Comparison of ENCODE assay signal across 15 cellular contexts in genomic region chr22:26568207-26568706, GRCh38. TPM values are rescaled to one million over a fixed set of nuclear protein-coding genes. Genes with fewer than 3 reads are reported as not detected.
DNase-seq lines count a peak whose midpoint lies in the region; ATAC-seq and TF ChIP-seq lines count a peak whose summit lies in the region.
"Had no signal": no experiment of that assay in that cellular context is flagged by ENCODE, and none has a peak within 500 bp of the region (broad histone marks: within the 10 kb centered on the region; RNA-seq: fewer than 3 reads in every experiment).

No MANE protein-coding gene starts in this region.

- H3K4me3 ChIP-seq in Loucy (ENCODE audit: low read length, poor library complexity, severe bottlenecking) (no peak overlapping the region), ectodermal cell (ENCODE audit: insufficient read depth, low read depth, low read length) (no peak overlapping the region)

- H3F3A ChIP-seq in Loucy (ENCODE audit: low read depth), result no peaks in the 10 kb centered on the region

- 28 to 32% methylated on average over 11 of the region's 11 CpGs for WGBS in ectodermal cell, 2 experiments

- peaks cover 37% of the 10 kb centered on the region; the same call in 1 of the 2 replicates for H3K79me2 ChIP-seq in Loucy (ENCODE audit: insufficient read depth, low read length)

- no peaks in the 10 kb centered on the region for H3K27me3 Mint-ChIP-seq in CD4-positive, alpha-beta T cell
- H3K27me3 Mint-ChIP-seq in activated T-helper 2 cell treated with anti-CD3 and anti-CD28 coated beads, Interferon-gamma antibody, Interleukin-2, Interleukin-4, amounts not matched to agents 10 μg/mL and 5 μg/mL and 100 μg/mL, durations not matched to agents 14 hours and 24 hours and 36 hours (ENCODE audit: low read depth), result no peaks in the 10 kb centered on the region
- no peaks in the 10 kb centered on the region for H3K27me3 Mint-ChIP-seq in stimulated activated memory B cell treated with anti-CD40 and anti-IgM and Interleukin-4, amounts not matched to agents 10 μg/mL and 1 μg/mL and 100 μg/mL, for 72 hours
- no peaks in the 10 kb centered on the region for H3K27me3 Mint-ChIP-seq in activated T-helper 1 cell treated with anti-CD3 and anti-CD28 coated beads, Interleukin-12 subunit alpha, Interleukin-12 subunit beta, Interleukin-2, Interleukin-4 antibody, amounts not matched to agents 30 ng/mL and 10 ng/mL and 1 ng/mL, durations not matched to agents 14 hours and 24 hours and 36 hours (ENCODE audit: insufficient read depth)
- H3K27me3 Mint-ChIP-seq: memory B cell; stimulated activated naive CD8-positive, alpha-beta T cell treated with anti-CD3 and anti-CD28 coated beads, Interleukin-15, amount 100 ng/mL, for 72 hours; T-cell had no signal

- peaks cover 42% of the 10 kb centered on the region for H3K4me1 ChIP-seq in Loucy (ENCODE audit: insufficient read depth, low read length, poor library complexity, severe bottlenecking)
- H3K4me1 ChIP-seq in ectodermal cell (ENCODE audit: control insufficient read depth, insufficient read depth, low read length), result peaks cover 43% of the 10 kb centered on the region

- no peaks in the 10 kb centered on the region for H4K20me1 ChIP-seq in Loucy (ENCODE audit: insufficient read depth, low read length, poor library complexity, severe bottlenecking)

- CTCF ChIA-PET in CD4-positive, alpha-beta T cell (lab: Charles Lee), result no interaction called here

- TF ChIP-seq CTCF in CD4-positive, alpha-beta T cell (IDR thresholded peaks at IDR 0.05), result no peak
- TF ChIP-seq CTCF in Loucy (conservative IDR thresholded peaks at IDR 0.05; ENCODE audit: low read length), result no peak

- H3K27ac Mint-ChIP-seq in CD4-positive, alpha-beta T cell, result peak overlapping the region; percentile 24
- no peak overlapping the region for H3K27ac Mint-ChIP-seq in activated T-helper 2 cell treated with anti-CD3 and anti-CD28 coated beads, Interferon-gamma antibody, Interleukin-2, Interleukin-4, amounts not matched to agents 10 μg/mL and 5 μg/mL and 100 μg/mL, durations not matched to agents 14 hours and 24 hours and 36 hours
- no peak overlapping the region for H3K27ac Mint-ChIP-seq in stimulated activated memory B cell treated with anti-CD40 and anti-IgM and Interleukin-4, amounts not matched to agents 10 μg/mL and 1 μg/mL and 100 μg/mL, for 72 hours
- H3K27ac Mint-ChIP-seq in activated T-helper 1 cell treated with anti-CD3 and anti-CD28 coated beads, Interleukin-12 subunit alpha, Interleukin-12 subunit beta, Interleukin-2, Interleukin-4 antibody, amounts not matched to agents 30 ng/mL and 10 ng/mL and 1 ng/mL, durations not matched to agents 14 hours and 24 hours and 36 hours, result no peak overlapping the region
- H3K27ac Mint-ChIP-seq: memory B cell had no signal

- ATAC-seq in CD4-positive, alpha-beta T cell (ENCODE audit: poor library complexity), result no peak
- ATAC-seq in stimulated activated memory B cell treated with anti-CD40 and anti-IgM and Interleukin-4, amounts not matched to agents 10 μg/mL and 1 μg/mL and 100 μg/mL, for 72 hours, result no peak
- ATAC-seq: stimulated activated naive CD8-positive, alpha-beta T cell treated with anti-CD3 and anti-CD28 coated beads, Interleukin-15, amount 100 ng/mL, for 72 hours; T-cell had no signal

- no peaks in the 10 kb centered on the region for H3K9me2 ChIP-seq in Loucy (replicated peaks; ENCODE audit: low read depth, low read length)

- DNase-seq in CD4-positive, alpha-beta T cell, result no peak
- peak; percentile 35 for DNase-seq in myocyte (ENCODE audit: low read depth)
- no peak for DNase-seq in activated T-helper 2 cell treated with anti-CD3 and anti-CD28 coated beads, Interferon-gamma antibody, Interleukin-2, Interleukin-4, amounts not matched to agents 10 μg/mL and 5 μg/mL and 100 μg/mL, durations not matched to agents 14 hours and 24 hours and 36 hours (ENCODE audit: low spot score)
- no peak for DNase-seq in amniotic stem cell (lab: John Stamatoyannopoulos, UW)
- no peak for DNase-seq in activated T-helper 1 cell treated with anti-CD3 and anti-CD28 coated beads, Interleukin-12 subunit alpha, Interleukin-12 subunit beta, Interleukin-2, Interleukin-4 antibody, amounts not matched to agents 30 ng/mL and 10 ng/mL and 1 ng/mL, durations not matched to agents 14 hours and 24 hours and 36 hours (ENCODE audit: low spot score)
- DNase-seq: foreskin melanocyte; KG1; NCI-H524 treated with DMSO at 0.1 percent for 48 hours; stimulated activated naive CD8-positive, alpha-beta T cell treated with anti-CD3 and anti-CD28 coated beads, Interleukin-15, amount 100 ng/mL, for 72 hours; T-cell had no signal

- H3K9me3 Mint-ChIP-seq in CD4-positive, alpha-beta T cell, result no peaks in the 10 kb centered on the region
- H3K9me3 Mint-ChIP-seq in activated T-helper 2 cell treated with anti-CD3 and anti-CD28 coated beads, Interferon-gamma antibody, Interleukin-2, Interleukin-4, amounts not matched to agents 10 μg/mL and 5 μg/mL and 100 μg/mL, durations not matched to agents 14 hours and 24 hours and 36 hours, result no peaks in the 10 kb centered on the region
- no peaks in the 10 kb centered on the region for H3K9me3 Mint-ChIP-seq in stimulated activated memory B cell treated with anti-CD40 and anti-IgM and Interleukin-4, amounts not matched to agents 10 μg/mL and 1 μg/mL and 100 μg/mL, for 72 hours
- H3K9me3 Mint-ChIP-seq in activated T-helper 1 cell treated with anti-CD3 and anti-CD28 coated beads, Interleukin-12 subunit alpha, Interleukin-12 subunit beta, Interleukin-2, Interleukin-4 antibody, amounts not matched to agents 30 ng/mL and 10 ng/mL and 1 ng/mL, durations not matched to agents 14 hours and 24 hours and 36 hours, result no peaks in the 10 kb centered on the region
- H3K9me3 Mint-ChIP-seq: memory B cell; stimulated activated naive CD8-positive, alpha-beta T cell treated with anti-CD3 and anti-CD28 coated beads, Interleukin-15, amount 100 ng/mL, for 72 hours; T-cell had no signal

- H3K4me3 Mint-ChIP-seq in CD4-positive, alpha-beta T cell, result no peak overlapping the region
- no peak overlapping the region for H3K4me3 Mint-ChIP-seq in activated T-helper 2 cell treated with anti-CD3 and anti-CD28 coated beads, Interferon-gamma antibody, Interleukin-2, Interleukin-4, amounts not matched to agents 10 μg/mL and 5 μg/mL and 100 μg/mL, durations not matched to agents 14 hours and 24 hours and 36 hours (ENCODE audit: low read depth)
- no peak overlapping the region for H3K4me3 Mint-ChIP-seq in stimulated activated memory B cell treated with anti-CD40 and anti-IgM and Interleukin-4, amounts not matched to agents 10 μg/mL and 1 μg/mL and 100 μg/mL, for 72 hours
- no peak overlapping the region for H3K4me3 Mint-ChIP-seq in activated T-helper 1 cell treated with anti-CD3 and anti-CD28 coated beads, Interleukin-12 subunit alpha, Interleukin-12 subunit beta, Interleukin-2, Interleukin-4 antibody, amounts not matched to agents 30 ng/mL and 10 ng/mL and 1 ng/mL, durations not matched to agents 14 hours and 24 hours and 36 hours
- H3K4me3 Mint-ChIP-seq: memory B cell; stimulated activated naive CD8-positive, alpha-beta T cell treated with anti-CD3 and anti-CD28 coated beads, Interleukin-15, amount 100 ng/mL, for 72 hours; T-cell had no signal

- no peak overlapping the region for H3K27ac ChIP-seq in CD4-positive, alpha-beta T cell (ENCODE audit: low read depth, low read length)
- H3K27ac ChIP-seq in ectodermal cell (ENCODE audit: insufficient read depth, low read depth, low read length, poor library complexity, severe bottlenecking), result peak overlapping the region; percentile 88

- H3K36me3 Mint-ChIP-seq in CD4-positive, alpha-beta T cell (ENCODE audit: low read depth), result no peaks in the 10 kb centered on the region
- peaks cover 3% of the 10 kb centered on the region for H3K36me3 Mint-ChIP-seq in activated T-helper 2 cell treated with anti-CD3 and anti-CD28 coated beads, Interferon-gamma antibody, Interleukin-2, Interleukin-4, amounts not matched to agents 10 μg/mL and 5 μg/mL and 100 μg/mL, durations not matched to agents 14 hours and 24 hours and 36 hours (ENCODE audit: low read depth)
- H3K36me3 Mint-ChIP-seq in stimulated activated memory B cell treated with anti-CD40 and anti-IgM and Interleukin-4, amounts not matched to agents 10 μg/mL and 1 μg/mL and 100 μg/mL, for 72 hours, result peaks cover 5% of the 10 kb centered on the region
- H3K36me3 Mint-ChIP-seq in activated T-helper 1 cell treated with anti-CD3 and anti-CD28 coated beads, Interleukin-12 subunit alpha, Interleukin-12 subunit beta, Interleukin-2, Interleukin-4 antibody, amounts not matched to agents 30 ng/mL and 10 ng/mL and 1 ng/mL, durations not matched to agents 14 hours and 24 hours and 36 hours (ENCODE audit: low read depth), result peaks cover 27% of the 10 kb centered on the region

- peaks cover 40% of the 10 kb centered on the region for H3K4me1 Mint-ChIP-seq in CD4-positive, alpha-beta T cell (ENCODE audit: low read depth)
- peaks cover 6% of the 10 kb centered on the region for H3K4me1 Mint-ChIP-seq in activated T-helper 2 cell treated with anti-CD3 and anti-CD28 coated beads, Interferon-gamma antibody, Interleukin-2, Interleukin-4, amounts not matched to agents 10 μg/mL and 5 μg/mL and 100 μg/mL, durations not matched to agents 14 hours and 24 hours and 36 hours (ENCODE audit: low read depth)
- peaks cover 41% of the 10 kb centered on the region for H3K4me1 Mint-ChIP-seq in stimulated activated memory B cell treated with anti-CD40 and anti-IgM and Interleukin-4, amounts not matched to agents 10 μg/mL and 1 μg/mL and 100 μg/mL, for 72 hours
- H3K4me1 Mint-ChIP-seq in activated T-helper 1 cell treated with anti-CD3 and anti-CD28 coated beads, Interleukin-12 subunit alpha, Interleukin-12 subunit beta, Interleukin-2, Interleukin-4 antibody, amounts not matched to agents 30 ng/mL and 10 ng/mL and 1 ng/mL, durations not matched to agents 14 hours and 24 hours and 36 hours (ENCODE audit: low read depth), result peaks cover 71% of the 10 kb centered on the region

- POLR2A ChIA-PET in CD4-positive, alpha-beta T cell (lab: Charles Lee), result no interaction called here

- H3K4me2 ChIP-seq in Loucy (ENCODE audit: low read depth, low read length, poor library complexity, severe bottlenecking), result peak overlapping the region; percentile 45

- intact Hi-C loops in CD4-positive, alpha-beta T cell (cut with DNase I, micrococcal nuclease), result no loop called here
- intact Hi-C loops in activated T-helper 2 cell treated with anti-CD3 and anti-CD28 coated beads, Interferon-gamma antibody, Interleukin-2, Interleukin-4, amounts not matched to agents 10 μg/mL and 5 μg/mL and 100 μg/mL, durations not matched to agents 14 hours and 24 hours and 36 hours (cut with micrococcal nuclease), result no loop called here
- intact Hi-C loops in activated T-helper 1 cell treated with anti-CD3 and anti-CD28 coated beads, Interleukin-12 subunit alpha, Interleukin-12 subunit beta, Interleukin-2, Interleukin-4 antibody, amounts not matched to agents 30 ng/mL and 10 ng/mL and 1 ng/mL, durations not matched to agents 14 hours and 24 hours and 36 hours (cut with micrococcal nuclease), result no loop called here

- no peaks in the 10 kb centered on the region for H3K27me3 ChIP-seq in CD4-positive, alpha-beta T cell (ENCODE audit: control insufficient read depth, insufficient read depth, low read length)
- H3K27me3 ChIP-seq in Loucy (ENCODE audit: insufficient read depth, low read length, poor library complexity, severe bottlenecking) (no peaks in the 10 kb centered on the region), ectodermal cell (ENCODE audit: control insufficient read depth, insufficient read depth, low read length, poor library complexity, severe bottlenecking) (no peaks in the 10 kb centered on the region)

- no peaks in the 10 kb centered on the region for H3K9me3 ChIP-seq in CD4-positive, alpha-beta T cell (ENCODE audit: control insufficient read depth, low read length)
- H3K9me3 ChIP-seq in Loucy (ENCODE audit: insufficient read depth, low read depth, low read length), result no peaks in the 10 kb centered on the region
- no peaks in the 10 kb centered on the region for H3K9me3 ChIP-seq in ectodermal cell (ENCODE audit: control insufficient read depth, low read length)

- no peak overlapping the region for H2AFZ ChIP-seq in Loucy (ENCODE audit: low read length)

- H3K36me3 ChIP-seq in Loucy (ENCODE audit: insufficient read depth, low read length) (no peaks in the 10 kb centered on the region; the same call in 1 of the 2 replicates), ectodermal cell (ENCODE audit: control insufficient read depth, insufficient read depth, low read length) (no peaks in the 10 kb centered on the region)

- H3K9ac ChIP-seq in Loucy (ENCODE audit: low read depth, low read length, poor library complexity, severe bottlenecking), result no peak overlapping the region

RNA-seq across cellular contexts. Expression of gene TPST2, which starts 21.7 kb away (rescaled TPM):
- total RNA-seq in CD4-positive, alpha-beta T cell, result 1 to 10 TPM; 7.2 to 7.4 TPM
- polyA plus RNA-seq in ectodermal cell (2013, experiment 1 of 4), result 24.9 TPM
- 26.3 TPM for polyA plus RNA-seq in ectodermal cell (2013, experiment 2 of 4)
- polyA plus RNA-seq in ectodermal cell (2013, experiment 3 of 4), result 20.8 TPM
- 21.2 TPM for polyA plus RNA-seq in ectodermal cell (2013, experiment 4 of 4)
- total RNA-seq in myocyte, result 36.6 and 39.2 TPM in 2 replicates
- polyA plus RNA-seq in myocyte (2012), result 87.4 TPM
- total RNA-seq in activated T-helper 2 cell treated with anti-CD3 and anti-CD28 coated beads, Interferon-gamma antibody, Interleukin-2, Interleukin-4, amounts not matched to agents 10 μg/mL and 5 μg/mL and 100 μg/mL, durations not matched to agents 14 hours and 24 hours and 36 hours, result 13.7 and 14.2 TPM in 2 replicates
- 36.1 and 37.0 TPM in 2 replicates for total RNA-seq in activated T-helper 1 cell treated with anti-CD3 and anti-CD28 coated beads, Interleukin-12 subunit alpha, Interleukin-12 subunit beta, Interleukin-2, Interleukin-4 antibody, amounts not matched to agents 30 ng/mL and 10 ng/mL and 1 ng/mL, durations not matched to agents 14 hours and 24 hours and 36 hours

RNA-seq across cellular contexts. Expression of gene CRYBB1, which starts 49.6 kb away (rescaled TPM):
- total RNA-seq in CD4-positive, alpha-beta T cell, result not detected
- not detected for polyA plus RNA-seq in ectodermal cell (2013, experiment 1 of 4)
- 0.44 TPM for polyA plus RNA-seq in ectodermal cell (2013, experiment 2 of 4)
- polyA plus RNA-seq in ectodermal cell (2013, experiment 3 of 4), result 1.5 TPM
- 0.41 TPM for polyA plus RNA-seq in ectodermal cell (2013, experiment 4 of 4)
- not detected in 2 replicates for total RNA-seq in myocyte
- 0.16 TPM for polyA plus RNA-seq in myocyte (2012)
- total RNA-seq in activated T-helper 2 cell treated with anti-CD3 and anti-CD28 coated beads, Interferon-gamma antibody, Interleukin-2, Interleukin-4, amounts not matched to agents 10 μg/mL and 5 μg/mL and 100 μg/mL, durations not matched to agents 14 hours and 24 hours and 36 hours, result not detected in 2 replicates
- not detected in 2 replicates for total RNA-seq in activated T-helper 1 cell treated with anti-CD3 and anti-CD28 coated beads, Interleukin-12 subunit alpha, Interleukin-12 subunit beta, Interleukin-2, Interleukin-4 antibody, amounts not matched to agents 30 ng/mL and 10 ng/mL and 1 ng/mL, durations not matched to agents 14 hours and 24 hours and 36 hours
- total RNA-seq: activated CD8-positive, alpha-beta memory T cell treated with anti-CD3 and anti-CD28 coated beads for 36 hours; T-cell had no signal

RNA-seq across cellular contexts. Expression of gene CRYBA4, which starts 53.5 kb away (rescaled TPM):
- not detected for total RNA-seq in CD4-positive, alpha-beta T cell
- polyA plus RNA-seq in ectodermal cell (2013, experiment 1 of 4), result 2.8 TPM
- 2.4 TPM for polyA plus RNA-seq in ectodermal cell (2013, experiment 2 of 4)
- polyA plus RNA-seq in ectodermal cell (2013, experiment 3 of 4), result 2.3 TPM
- 2.4 TPM for polyA plus RNA-seq in ectodermal cell (2013, experiment 4 of 4)
- total RNA-seq in myocyte, result not detected in 2 replicates
- not detected for polyA plus RNA-seq in myocyte (2012)
- total RNA-seq in activated T-helper 2 cell treated with anti-CD3 and anti-CD28 coated beads, Interferon-gamma antibody, Interleukin-2, Interleukin-4, amounts not matched to agents 10 μg/mL and 5 μg/mL and 100 μg/mL, durations not matched to agents 14 hours and 24 hours and 36 hours, result not detected in 2 replicates
- total RNA-seq in activated T-helper 1 cell treated with anti-CD3 and anti-CD28 coated beads, Interleukin-12 subunit alpha, Interleukin-12 subunit beta, Interleukin-2, Interleukin-4 antibody, amounts not matched to agents 30 ng/mL and 10 ng/mL and 1 ng/mL, durations not matched to agents 14 hours and 24 hours and 36 hours, result not detected in 2 replicates
- total RNA-seq: activated CD8-positive, alpha-beta memory T cell treated with anti-CD3 and anti-CD28 coated beads for 36 hours; T-cell had no signal

RNA-seq across cellular contexts. Expression of gene TFIP11, which starts 56.0 kb away (rescaled TPM):
- total RNA-seq in CD4-positive, alpha-beta T cell, result 100 to 1,000 TPM; 111 TPM
- polyA plus RNA-seq in ectodermal cell (2013, experiment 1 of 4), result 27.0 TPM
- polyA plus RNA-seq in ectodermal cell (2013, experiment 2 of 4), result 32.3 TPM
- polyA plus RNA-seq in ectodermal cell (2013, experiment 3 of 4), result 17.7 TPM
- polyA plus RNA-seq in ectodermal cell (2013, experiment 4 of 4), result 24.4 TPM
- 26.9 and 30.8 TPM in 2 replicates for total RNA-seq in myocyte
- polyA plus RNA-seq in myocyte (2012), result 28.6 TPM
- 49.7 and 55.0 TPM in 2 replicates for total RNA-seq in activated T-helper 2 cell treated with anti-CD3 and anti-CD28 coated beads, Interferon-gamma antibody, Interleukin-2, Interleukin-4, amounts not matched to agents 10 μg/mL and 5 μg/mL and 100 μg/mL, durations not matched to agents 14 hours and 24 hours and 36 hours
- 57.2 and 58.1 TPM in 2 replicates for total RNA-seq in activated T-helper 1 cell treated with anti-CD3 and anti-CD28 coated beads, Interleukin-12 subunit alpha, Interleukin-12 subunit beta, Interleukin-2, Interleukin-4 antibody, amounts not matched to agents 30 ng/mL and 10 ng/mL and 1 ng/mL, durations not matched to agents 14 hours and 24 hours and 36 hours
